ENCODE assay signal across 1 cellular context in the genomic region with DNA sequence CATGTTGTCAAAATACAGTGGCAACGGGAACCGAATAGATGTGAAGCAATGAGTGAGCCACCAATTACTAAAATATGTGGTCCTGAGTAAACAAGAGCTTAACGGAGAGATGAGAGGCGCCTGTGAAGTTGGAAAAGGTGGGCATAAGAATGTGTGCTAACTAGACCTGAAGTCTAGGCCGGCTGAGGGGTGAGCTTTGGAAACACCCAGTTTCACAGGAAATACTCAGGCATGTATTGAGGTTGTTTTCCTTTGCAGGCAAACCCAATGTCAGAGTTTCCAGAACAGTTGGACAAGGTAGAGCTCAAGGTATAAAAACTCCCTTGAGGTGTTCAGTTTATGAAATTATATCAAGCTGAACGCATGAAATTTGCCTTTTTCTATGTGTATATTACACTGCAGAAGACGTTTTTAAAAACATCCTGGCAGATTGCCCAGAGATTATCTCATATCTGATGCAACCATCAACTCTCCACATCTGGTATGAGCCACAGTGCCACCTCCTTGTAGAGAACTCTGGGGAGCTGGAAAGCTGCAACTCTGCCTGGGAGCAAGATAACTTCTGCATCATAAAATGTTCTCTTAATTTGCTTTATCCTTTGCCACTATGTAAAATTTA.
A peak's percentile ranks its signal among the peaks of the same experiment; 100 is the strongest.
TF ChIP-seq lines count a peak whose summit lies in the region.

No MANE protein-coding gene starts in this region.

TF ChIP-seq in HEK293, 187 proteins besides CTCF, POLR2A, EP300 and RAD21 (continued from another document):
- TF ChIP-seq, protein P1, sequence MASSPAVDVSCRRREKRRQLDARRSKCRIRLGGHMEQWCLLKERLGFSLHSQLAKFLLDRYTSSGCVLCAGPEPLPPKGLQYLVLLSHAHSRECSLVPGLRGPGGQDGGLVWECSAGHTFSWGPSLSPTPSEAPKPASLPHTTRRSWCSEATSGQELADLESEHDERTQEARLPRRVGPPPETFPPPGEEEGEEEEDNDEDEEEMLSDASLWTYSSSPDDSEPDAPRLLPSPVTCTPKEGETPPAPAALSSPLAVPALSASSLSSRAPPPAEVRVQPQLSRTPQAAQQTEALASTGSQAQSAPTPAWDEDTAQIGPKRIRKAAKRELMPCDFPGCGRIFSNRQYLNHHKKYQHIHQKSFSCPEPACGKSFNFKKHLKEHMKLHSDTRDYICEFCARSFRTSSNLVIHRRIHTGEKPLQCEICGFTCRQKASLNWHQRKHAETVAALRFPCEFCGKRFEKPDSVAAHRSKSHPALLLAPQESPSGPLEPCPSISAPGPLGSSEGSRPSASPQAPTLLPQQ (tag by site-specific recombination; IDR thresholded peaks at IDR 0.05), result peak; percentile 70; the same call in 1 of the 2 replicates
- TF ChIP-seq TRIM28 (IDR thresholded peaks at IDR 0.05; ENCODE audit: borderline replicate concordance, low read length) (peak; percentile 57; the same call in 1 of the 2 replicates), HOXC10 (CRISPR knock-in tag; IDR thresholded peaks at IDR 0.05) (no peak), ZEB2 (tag by site-specific recombination; IDR thresholded peaks at IDR 0.05) (peak; percentile 76; the same call in 1 of the 2 replicates), ZBTB17 (tag by site-specific recombination; IDR thresholded peaks at IDR 0.05) (peak; percentile 63), HOXA7 (CRISPR knock-in tag; IDR thresholded peaks at IDR 0.05; ENCODE audit: borderline replicate concordance) (no peak), ZNF169 (tag by site-specific recombination; IDR thresholded peaks at IDR 0.05) (no peak), FEZF1 (tag by site-specific recombination; IDR thresholded peaks at IDR 0.05) (no peak), SP7 (tag by site-specific recombination; IDR thresholded peaks at IDR 0.05) (peak; percentile 34; the same call in 1 of the 2 replicates), RBAK (tag by site-specific recombination; IDR thresholded peaks at IDR 0.05) (no peak), ZFP37 (tag by site-specific recombination; IDR thresholded peaks at IDR 0.05) (0 out of 2 replicates have a peak, but pooled peaks have one; percentile 30), ZNF521 (tag by site-specific recombination; IDR thresholded peaks at IDR 0.05) (no peak), ZNF660 (tag by site-specific recombination; IDR thresholded peaks at IDR 0.05) (peak; percentile 78), GLIS1 (tag by site-specific recombination; IDR thresholded peaks at IDR 0.05) (no peak), ZFP69B (tag by site-specific recombination; IDR thresholded peaks at IDR 0.05) (peak; percentile 39; the same call in 1 of the 2 replicates), IKZF3 (tag by site-specific recombination; IDR thresholded peaks at IDR 0.05) (peak; percentile 73), ZNF561 (tag by site-specific recombination; IDR thresholded peaks at IDR 0.05; ENCODE audit: borderline replicate concordance) (0 out of 2 replicates have a peak, but pooled peaks have one; percentile 31)
- TF ChIP-seq, protein P2, sequence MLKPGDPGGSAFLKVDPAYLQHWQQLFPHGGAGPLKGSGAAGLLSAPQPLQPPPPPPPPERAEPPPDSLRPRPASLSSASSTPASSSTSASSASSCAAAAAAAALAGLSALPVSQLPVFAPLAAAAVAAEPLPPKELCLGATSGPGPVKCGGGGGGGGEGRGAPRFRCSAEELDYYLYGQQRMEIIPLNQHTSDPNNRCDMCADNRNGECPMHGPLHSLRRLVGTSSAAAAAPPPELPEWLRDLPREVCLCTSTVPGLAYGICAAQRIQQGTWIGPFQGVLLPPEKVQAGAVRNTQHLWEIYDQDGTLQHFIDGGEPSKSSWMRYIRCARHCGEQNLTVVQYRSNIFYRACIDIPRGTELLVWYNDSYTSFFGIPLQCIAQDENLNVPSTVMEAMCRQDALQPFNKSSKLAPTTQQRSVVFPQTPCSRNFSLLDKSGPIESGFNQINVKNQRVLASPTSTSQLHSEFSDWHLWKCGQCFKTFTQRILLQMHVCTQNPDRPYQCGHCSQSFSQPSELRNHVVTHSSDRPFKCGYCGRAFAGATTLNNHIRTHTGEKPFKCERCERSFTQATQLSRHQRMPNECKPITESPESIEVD (tag by site-specific recombination; IDR thresholded peaks at IDR 0.05), result peak; percentile 95
- TF ChIP-seq, protein P3, sequence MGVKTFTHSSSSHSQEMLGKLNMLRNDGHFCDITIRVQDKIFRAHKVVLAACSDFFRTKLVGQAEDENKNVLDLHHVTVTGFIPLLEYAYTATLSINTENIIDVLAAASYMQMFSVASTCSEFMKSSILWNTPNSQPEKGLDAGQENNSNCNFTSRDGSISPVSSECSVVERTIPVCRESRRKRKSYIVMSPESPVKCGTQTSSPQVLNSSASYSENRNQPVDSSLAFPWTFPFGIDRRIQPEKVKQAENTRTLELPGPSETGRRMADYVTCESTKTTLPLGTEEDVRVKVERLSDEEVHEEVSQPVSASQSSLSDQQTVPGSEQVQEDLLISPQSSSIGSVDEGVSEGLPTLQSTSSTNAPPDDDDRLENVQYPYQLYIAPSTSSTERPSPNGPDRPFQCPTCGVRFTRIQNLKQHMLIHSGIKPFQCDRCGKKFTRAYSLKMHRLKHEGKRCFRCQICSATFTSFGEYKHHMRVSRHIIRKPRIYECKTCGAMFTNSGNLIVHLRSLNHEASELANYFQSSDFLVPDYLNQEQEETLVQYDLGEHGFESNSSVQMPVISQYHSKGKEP (tag by site-specific recombination; IDR thresholded peaks at IDR 0.05), result peak; percentile 70
- TF ChIP-seq, protein P4, sequence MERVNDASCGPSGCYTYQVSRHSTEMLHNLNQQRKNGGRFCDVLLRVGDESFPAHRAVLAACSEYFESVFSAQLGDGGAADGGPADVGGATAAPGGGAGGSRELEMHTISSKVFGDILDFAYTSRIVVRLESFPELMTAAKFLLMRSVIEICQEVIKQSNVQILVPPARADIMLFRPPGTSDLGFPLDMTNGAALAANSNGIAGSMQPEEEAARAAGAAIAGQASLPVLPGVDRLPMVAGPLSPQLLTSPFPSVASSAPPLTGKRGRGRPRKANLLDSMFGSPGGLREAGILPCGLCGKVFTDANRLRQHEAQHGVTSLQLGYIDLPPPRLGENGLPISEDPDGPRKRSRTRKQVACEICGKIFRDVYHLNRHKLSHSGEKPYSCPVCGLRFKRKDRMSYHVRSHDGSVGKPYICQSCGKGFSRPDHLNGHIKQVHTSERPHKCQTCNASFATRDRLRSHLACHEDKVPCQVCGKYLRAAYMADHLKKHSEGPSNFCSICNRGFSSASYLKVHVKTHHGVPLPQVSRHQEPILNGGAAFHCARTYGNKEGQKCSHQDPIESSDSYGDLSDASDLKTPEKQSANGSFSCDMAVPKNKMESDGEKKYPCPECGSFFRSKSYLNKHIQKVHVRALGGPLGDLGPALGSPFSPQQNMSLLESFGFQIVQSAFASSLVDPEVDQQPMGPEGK (tag by site-specific recombination; IDR thresholded peaks at IDR 0.05), result peak; percentile 18; the same call in 1 of the 2 replicates
- TF ChIP-seq, protein P5, sequence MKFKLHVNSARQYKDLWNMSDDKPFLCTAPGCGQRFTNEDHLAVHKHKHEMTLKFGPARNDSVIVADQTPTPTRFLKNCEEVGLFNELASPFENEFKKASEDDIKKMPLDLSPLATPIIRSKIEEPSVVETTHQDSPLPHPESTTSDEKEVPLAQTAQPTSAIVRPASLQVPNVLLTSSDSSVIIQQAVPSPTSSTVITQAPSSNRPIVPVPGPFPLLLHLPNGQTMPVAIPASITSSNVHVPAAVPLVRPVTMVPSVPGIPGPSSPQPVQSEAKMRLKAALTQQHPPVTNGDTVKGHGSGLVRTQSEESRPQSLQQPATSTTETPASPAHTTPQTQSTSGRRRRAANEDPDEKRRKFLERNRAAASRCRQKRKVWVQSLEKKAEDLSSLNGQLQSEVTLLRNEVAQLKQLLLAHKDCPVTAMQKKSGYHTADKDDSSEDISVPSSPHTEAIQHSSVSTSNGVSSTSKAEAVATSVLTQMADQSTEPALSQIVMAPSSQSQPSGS (tag by site-specific recombination; IDR thresholded peaks at IDR 0.05; ENCODE audit: low read depth), result peak; percentile 52; the same call in 1 of the 2 replicates
- TF ChIP-seq, protein P6, sequence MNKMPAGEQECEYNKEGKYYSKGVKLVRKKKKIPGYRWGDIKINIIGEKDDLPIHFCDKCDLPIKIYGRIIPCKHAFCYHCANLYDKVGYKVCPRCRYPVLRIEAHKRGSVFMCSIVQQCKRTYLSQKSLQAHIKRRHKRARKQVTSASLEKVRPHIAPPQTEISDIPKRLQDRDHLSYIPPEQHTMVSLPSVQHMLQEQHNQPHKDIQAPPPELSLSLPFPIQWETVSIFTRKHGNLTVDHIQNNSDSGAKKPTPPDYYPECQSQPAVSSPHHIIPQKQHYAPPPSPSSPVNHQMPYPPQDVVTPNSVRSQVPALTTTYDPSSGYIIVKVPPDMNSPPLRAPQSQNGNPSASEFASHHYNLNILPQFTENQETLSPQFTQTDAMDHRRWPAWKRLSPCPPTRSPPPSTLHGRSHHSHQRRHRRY (tag by site-specific recombination; IDR thresholded peaks at IDR 0.05), result no peak
- TF ChIP-seq, protein P7, sequence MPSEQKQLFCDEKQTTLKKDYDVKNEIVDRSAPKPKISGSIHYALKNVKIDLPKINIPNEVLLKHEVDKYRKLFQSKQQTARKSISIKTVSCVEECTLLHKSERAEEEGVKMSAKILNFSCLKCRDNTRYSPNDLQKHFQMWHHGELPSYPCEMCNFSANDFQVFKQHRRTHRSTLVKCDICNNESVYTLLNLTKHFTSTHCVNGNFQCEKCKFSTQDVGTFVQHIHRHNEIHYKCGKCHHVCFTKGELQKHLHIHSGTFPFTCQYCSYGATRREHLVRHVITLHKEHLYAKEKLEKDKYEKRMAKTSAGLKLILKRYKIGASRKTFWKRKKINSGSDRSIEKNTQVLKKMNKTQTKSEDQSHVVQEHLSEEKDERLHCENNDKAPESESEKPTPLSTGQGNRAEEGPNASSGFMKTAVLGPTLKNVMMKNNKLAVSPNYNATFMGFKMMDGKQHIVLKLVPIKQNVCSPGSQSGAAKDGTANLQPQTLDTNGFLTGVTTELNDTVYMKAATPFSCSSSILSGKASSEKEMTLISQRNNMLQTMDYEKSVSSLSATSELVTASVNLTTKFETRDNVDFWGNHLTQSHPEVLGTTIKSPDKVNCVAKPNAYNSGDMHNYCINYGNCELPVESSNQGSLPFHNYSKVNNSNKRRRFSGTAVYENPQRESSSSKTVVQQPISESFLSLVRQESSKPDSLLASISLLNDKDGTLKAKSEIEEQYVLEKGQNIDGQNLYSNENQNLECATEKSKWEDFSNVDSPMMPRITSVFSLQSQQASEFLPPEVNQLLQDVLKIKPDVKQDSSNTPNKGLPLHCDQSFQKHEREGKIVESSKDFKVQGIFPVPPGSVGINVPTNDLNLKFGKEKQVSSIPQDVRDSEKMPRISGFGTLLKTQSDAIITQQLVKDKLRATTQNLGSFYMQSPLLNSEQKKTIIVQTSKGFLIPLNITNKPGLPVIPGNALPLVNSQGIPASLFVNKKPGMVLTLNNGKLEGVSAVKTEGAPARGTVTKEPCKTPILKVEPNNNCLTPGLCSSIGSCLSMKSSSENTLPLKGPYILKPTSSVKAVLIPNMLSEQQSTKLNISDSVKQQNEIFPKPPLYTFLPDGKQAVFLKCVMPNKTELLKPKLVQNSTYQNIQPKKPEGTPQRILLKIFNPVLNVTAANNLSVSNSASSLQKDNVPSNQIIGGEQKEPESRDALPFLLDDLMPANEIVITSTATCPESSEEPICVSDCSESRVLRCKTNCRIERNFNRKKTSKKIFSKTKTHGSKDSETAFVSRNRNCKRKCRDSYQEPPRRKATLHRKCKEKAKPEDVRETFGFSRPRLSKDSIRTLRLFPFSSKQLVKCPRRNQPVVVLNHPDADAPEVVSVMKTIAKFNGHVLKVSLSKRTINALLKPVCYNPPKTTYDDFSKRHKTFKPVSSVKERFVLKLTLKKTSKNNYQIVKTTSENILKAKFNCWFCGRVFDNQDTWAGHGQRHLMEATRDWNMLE (tag by site-specific recombination; conservative IDR thresholded peaks at IDR 0.05; ENCODE audit: low read depth), result peak; percentile 38; the same call in 1 of the 2 replicates
